ENCODE assay signal across 12 cellular contexts in genomic region chr7:116426428-116427156, GRCh38.
DNase-seq lines count a peak whose midpoint lies in the region; ATAC-seq, FAIRE-seq and TF ChIP-seq lines count a peak whose summit lies in the region.
"Had no signal": no experiment of that assay in that cellular context is flagged by ENCODE, and none has a peak within 500 bp of the region (broad histone marks: within the 10 kb centered on the region; RNA-seq: fewer than 3 reads in every experiment).

No MANE protein-coding gene starts in this region.

- H2BK5ac ChIP-seq in IMR-90 (ENCODE audit: low read depth, low read length, poor library complexity, severe bottlenecking), result peak overlapping the region; percentile 95

- peak overlapping the region; percentile 94 for H3K18ac ChIP-seq in IMR-90 (ENCODE audit: low read depth, low read length)

- H3K36me3 ChIP-seq in IMR-90 (ENCODE audit: control insufficient read depth, insufficient read depth, low read length), result no peaks in the 10 kb centered on the region

- TF ChIP-seq POLR2A in IMR-90 (IDR thresholded peaks at IDR 0.05; ENCODE audit: low read depth, low read length) (no peak), GM18505 (IDR thresholded peaks at IDR 0.05; ENCODE audit: borderline replicate concordance, extremely low read depth, insufficient read depth, insufficient read length) (no peak)

- TF ChIP-seq CTCF in IMR-90 (conservative IDR thresholded peaks at IDR 0.05; ENCODE audit: low read depth, low read length), result no peak

- H2BK15ac ChIP-seq in IMR-90 (ENCODE audit: low read depth, low read length), result peak overlapping the region; percentile 94; the same call in 2 of the 3 replicates

- peak overlapping the region; percentile 96; the same call in 1 of the 2 replicates for H2AK5ac ChIP-seq in IMR-90 (ENCODE audit: low read depth, low read length)

- DNase-seq in AG08396 (ENCODE audit: low spot score) (peak; percentile 30), IMR-90 (peak; percentile 89), lung microvascular endothelial cell (ENCODE audit: low read depth in 2 of 2) (peak; percentile 93 to 97), SKM-1 (lab: John Stamatoyannopoulos, UW; ENCODE audit: unreplicated experiment) (no peak), hypothalamus (lab: John Stamatoyannopoulos, UW) (no peak)
- DNase-seq: activated T-cell treated with anti-CD3 and anti-CD28 coated beads, Interleukin-2, amount 50 U/mL, for 48 hours; DND-41; KG1; SHP77 treated with DMSO at 0.1 percent for 48 hours had no signal

- H3K79me1 ChIP-seq in IMR-90 (ENCODE audit: low read depth in 1 of 2, low read length in 2 of 2), result no peaks in the 10 kb centered on the region

- no peaks in the 10 kb centered on the region for H4K20me1 ChIP-seq in IMR-90 (ENCODE audit: insufficient read depth, low read length)

- FAIRE-seq in colon (lab: Jason Lieb, UNC), result peak; percentile 61

- no peak overlapping the region for H3K56ac ChIP-seq in IMR-90 (ENCODE audit: extremely low read depth, insufficient read depth, low read length)

- intact Hi-C loops in IMR-90 (cut with micrococcal nuclease), result loop anchor here (5.0 kb wide), 1 partner anchor 69 kb away; no protein-coding TSS in a partner anchor

- H4K5ac ChIP-seq in IMR-90 (ENCODE audit: low read depth, low read length), result peak overlapping the region; percentile 82; the same call in 1 of the 2 replicates

- no peak overlapping the region for H3K9ac ChIP-seq in IMR-90 (ENCODE audit: low read depth, low read length)

- no peak overlapping the region for H3K4me3 ChIP-seq in IMR-90 (ENCODE audit: insufficient read depth, low read depth, low read length)

- H4K8ac ChIP-seq in IMR-90 (ENCODE audit: low read depth in 2 of 2, low read length in 2 of 2), result peak overlapping the region in 1 of 2 experiments; percentile 74; a peak in 2 of 4 replicates

- dilution Hi-C loops in IMR-90 (cut with HindIII; ENCODE audit: low sequenced_read_pairs, unreplicated experiment), result no loop called here

- H2AK9ac ChIP-seq in IMR-90 (replicated peaks; ENCODE audit: low read depth, low read length, poor library complexity), result no peak overlapping the region

- H3K4me2 ChIP-seq in IMR-90 (ENCODE audit: low read depth, low read length), result peak overlapping the region; percentile 41; the same call in 1 of the 2 replicates

- peak overlapping the region; percentile 88 for H3K23ac ChIP-seq in IMR-90 (ENCODE audit: low read depth, low read length)

- H3K9me1 ChIP-seq in IMR-90 (ENCODE audit: insufficient read depth, low read length), result peaks cover 4% of the 10 kb centered on the region; the same call in 1 of the 2 replicates

- ATAC-seq in IMR-90 (ENCODE audit: low read depth) (peak; percentile 73), GM18505 (IDR thresholded peaks at IDR 0.05; ENCODE audit: unreplicated experiment) (no peak), HG03520 (IDR thresholded peaks at IDR 0.05; ENCODE audit: unreplicated experiment) (no peak)

- H3K27ac ChIP-seq in IMR-90 (ENCODE audit: insufficient read depth, low read length), result 0 out of 2 replicates have a peak overlapping the region, but pooled peaks have one; percentile 33

- POLR2A ChIA-PET in IMR-90 (lab: Charles Lee; ENCODE audit: unreplicated experiment), result no interaction called here

- CTCF ChIA-PET in IMR-90 (lab: Yijun Ruan, JAX), result no interaction called here

- no CpG with 5 or more reads among the region's 4 CpGs for WGBS in IMR-90 (ENCODE audit: extremely low coverage in 2 of 2, insufficient read length in 1 of 2), 2 experiments

- H3K4me1 ChIP-seq in IMR-90 (ENCODE audit: control insufficient read depth, insufficient read depth, low read length), result peaks cover 5% of the 10 kb centered on the region; the same call in 1 of the 2 replicates

- H3K4ac ChIP-seq in IMR-90 (ENCODE audit: low read depth, low read length), result peak overlapping the region; percentile 68; the same call in 1 of the 2 replicates

- BruUV-seq in IMR-90 (replicated peaks; lab: Mats Ljungman, UMichigan), result no TSS peak

- in situ Hi-C loops in IMR-90 (cut with MboI; ENCODE audit: low sequenced_read_pairs), result no loop called here

- peak overlapping the region; percentile 90 for H2BK20ac ChIP-seq in IMR-90 (ENCODE audit: low read depth, low read length)

- peak overlapping the region; percentile 91 for H3K14ac ChIP-seq in IMR-90 (replicated peaks; ENCODE audit: low read depth, low read length)

- peak overlapping the region; percentile 81 for H4K91ac ChIP-seq in IMR-90 (ENCODE audit: insufficient read depth, low read depth, low read length)

- H2AFZ ChIP-seq in IMR-90 (replicated peaks; ENCODE audit: low read length, poor library complexity), result no peak overlapping the region

- no peaks in the 10 kb centered on the region for H3K27me3 ChIP-seq in IMR-90 (ENCODE audit: control insufficient read depth, insufficient read depth, low read length)

- no peaks in the 10 kb centered on the region for H3K9me3 ChIP-seq in IMR-90 (ENCODE audit: control insufficient read depth, insufficient read depth, low read length)

- no peak for TF ChIP-seq RAD21 in IMR-90 (IDR thresholded peaks at IDR 0.05; ENCODE audit: low read length)

- peak overlapping the region; percentile 86 for H2BK120ac ChIP-seq in IMR-90 (ENCODE audit: low read depth, low read length)

TF ChIP-seq in IMR-90, 13 proteins besides CTCF, POLR2A, EP300 and RAD21:
- TF ChIP-seq FOS (IDR thresholded peaks at IDR 0.05; ENCODE audit: low read depth, low read length) (peak; percentile 60), MAZ (IDR thresholded peaks at IDR 0.05; ENCODE audit: borderline replicate concordance, low read depth, low read length) (no peak)

Comparison
In these comparisons a context has a peak if more than half of its experiments do, and no peak if none do; other contexts are left out.
1. DNase-seq: peak in AG08396 (single experiment), IMR-90 (single experiment) and lung microvascular endothelial cell (2 of 2); none in SKM-1 (single experiment) and hypothalamus (0 of 51).